16 cellular contexts compared by ENCODE assay signal in the genomic region with DNA sequence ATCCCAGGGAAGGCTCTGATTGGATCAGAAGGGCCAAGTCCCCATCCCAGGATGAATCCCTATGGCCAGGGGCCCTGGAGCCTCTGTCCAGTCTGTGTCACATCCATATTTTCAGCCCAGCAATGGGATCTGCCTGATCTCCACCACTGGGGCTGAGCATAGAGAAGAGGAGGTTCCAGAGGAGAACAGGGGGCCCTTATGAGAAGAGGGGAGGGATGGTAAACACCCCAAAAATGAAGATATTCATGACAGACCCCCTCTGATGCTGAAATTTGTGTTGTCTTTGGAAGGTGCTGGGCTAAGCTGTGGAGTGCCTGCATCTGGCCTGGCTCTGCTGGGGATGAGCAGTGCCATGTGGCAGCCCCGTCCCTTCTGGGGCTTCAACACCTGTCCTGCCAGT. TPM values are rescaled to one million over a fixed set of nuclear protein-coding genes. Genes with fewer than 3 reads are reported as not detected.
DNase-seq lines count a peak whose midpoint lies in the region; ATAC-seq and TF ChIP-seq lines count a peak whose summit lies in the region.
"Had no signal": no experiment of that assay in that cellular context is flagged by ENCODE, and none has a peak within 500 bp of the region (broad histone marks: within the 10 kb centered on the region; RNA-seq: fewer than 3 reads in every experiment).

No MANE protein-coding gene starts in this region.

- no peak for TF ChIP-seq CTCF in left ventricle myocardium inferior (IDR thresholded peaks at IDR 0.05; ENCODE audit: borderline replicate concordance)
- TF ChIP-seq CTCF in gastroesophageal sphincter (IDR thresholded peaks at IDR 0.05), result no peak
- no peak for TF ChIP-seq CTCF in vagina (IDR thresholded peaks at IDR 0.05)

- WGBS in gastroesophageal sphincter (ENCODE audit: low coverage in 1 of 2), 2 donors, result no CpG with 5 or more reads among the region's 1 CpG

- CTCF ChIA-PET in activated CD8-positive, alpha-beta T cell treated with anti-CD3 and anti-CD28 coated beads, Interleukin-2, amount 10 ng/mL, durations not matched to agents 7 days and 5 days (lab: Charles Lee), result no interaction called here

- no peak for TF ChIP-seq EP300 in gastroesophageal sphincter (IDR thresholded peaks at IDR 0.05)

- H3K27ac ChIP-seq in left ventricle myocardium inferior (replicated peaks) (peak overlapping the region; percentile 92), gastroesophageal sphincter (peak overlapping the region; percentile 79 to 98 (median 90)), rectal smooth muscle tissue (ENCODE audit: low read depth, low read length) (peak overlapping the region; percentile 75), vagina (peak overlapping the region; percentile 86)
- H3K27ac ChIP-seq: neutrophil had no signal

- POLR2A ChIA-PET in activated CD8-positive, alpha-beta T cell treated with anti-CD3 and anti-CD28 coated beads, Interleukin-2, amount 10 ng/mL, durations not matched to agents 7 days and 5 days (lab: Charles Lee), result no interaction called here

- ATAC-seq in Right ventricle myocardium inferior (no peak), gastroesophageal sphincter (no peak)
- no peak for ATAC-seq in activated CD8-positive, alpha-beta T cell treated with anti-CD3 and anti-CD28 coated beads, Interleukin-2, amount 10 ng/mL, durations not matched to agents 7 days and 5 days

- H3K9me3 Mint-ChIP-seq in activated CD8-positive, alpha-beta T cell treated with anti-CD3 and anti-CD28 coated beads, Interleukin-2, amount 10 ng/mL, durations not matched to agents 7 days and 5 days (ENCODE audit: insufficient read depth), result no peaks in the 10 kb centered on the region
- H3K9me3 Mint-ChIP-seq: activated naive CD8-positive, alpha-beta T cell treated with anti-CD3 and anti-CD28 coated beads, Interleukin-2, amount 10 ng/mL, durations not matched to agents 7 days and 5 days; activated T-cell treated with anti-CD3 and anti-CD28 coated beads, Interleukin-2, amount 50 U/mL, for 24 hours; stimulated activated naive CD8-positive, alpha-beta T cell treated with anti-CD3 and anti-CD28 coated beads, Interleukin-15, Interleukin-2, amounts not matched to agents 100 ng/mL and 50 ng/mL, for 24 hours had no signal

- H3K27me3 ChIP-seq in left ventricle myocardium inferior (ENCODE audit: low read depth) (no peaks in the 10 kb centered on the region), gastroesophageal sphincter (no peaks in the 10 kb centered on the region), rectal smooth muscle tissue (ENCODE audit: control insufficient read depth, insufficient read depth, low read length) (no peaks in the 10 kb centered on the region), vagina (no peaks in the 10 kb centered on the region)

- H3K9ac ChIP-seq in rectal smooth muscle tissue (ENCODE audit: low read length), result no peak overlapping the region

- no peak for DNase-seq in left ventricle myocardium inferior
- no peak for DNase-seq in Right ventricle myocardium inferior (ENCODE audit: missing footprints)
- DNase-seq in vagina (ENCODE audit: extremely low spot score in 2 of 2), result no peak
- no peak for DNase-seq in SK-N-DZ (ENCODE audit: low spot score)
- DNase-seq in Kasumi-1 (lab: John Stamatoyannopoulos, UW), result no peak
- no peak for DNase-seq in activated CD8-positive, alpha-beta T cell treated with anti-CD3 and anti-CD28 coated beads, Interleukin-2, amount 10 ng/mL, durations not matched to agents 7 days and 5 days
- DNase-seq: activated CD4-positive, alpha-beta T cell treated with anti-CD3 and anti-CD28 coated beads, Interleukin-2, amount 10 ng/mL, durations not matched to agents 24 days and 14 days; activated naive CD8-positive, alpha-beta T cell treated with anti-CD3 and anti-CD28 coated beads, Interleukin-2, amount 10 ng/mL, durations not matched to agents 7 days and 5 days; activated T-cell treated with anti-CD3 and anti-CD28 coated beads, Interleukin-2, amount 50 U/mL, for 24 hours; NCI-H1417; T1000 had no signal

- TF ChIP-seq POLR2A in gastroesophageal sphincter (IDR thresholded peaks at IDR 0.05) (no peak), vagina (IDR thresholded peaks at IDR 0.05) (no peak)

- no peaks in the 10 kb centered on the region for H3K36me3 ChIP-seq in left ventricle myocardium inferior
- H3K36me3 ChIP-seq in gastroesophageal sphincter, result no peaks in the 10 kb centered on the region
- no peaks in the 10 kb centered on the region for H3K36me3 ChIP-seq in rectal smooth muscle tissue (ENCODE audit: control insufficient read depth, insufficient read depth, low read length)
- H3K36me3 ChIP-seq in vagina, result no peaks in the 10 kb centered on the region

- intact Hi-C loops in left ventricle myocardium inferior (cut with micrococcal nuclease) (no loop called here), Right ventricle myocardium inferior (cut with DNase I) (no loop called here), vagina (cut with DNase I) (no loop called here)

- no peaks in the 10 kb centered on the region for H3K36me3 Mint-ChIP-seq in activated CD8-positive, alpha-beta T cell treated with anti-CD3 and anti-CD28 coated beads, Interleukin-2, amount 10 ng/mL, durations not matched to agents 7 days and 5 days (ENCODE audit: low read depth)

- H3K9me3 ChIP-seq in left ventricle myocardium inferior (replicated peaks) (no peaks in the 10 kb centered on the region), gastroesophageal sphincter (no peaks in the 10 kb centered on the region), vagina (no peaks in the 10 kb centered on the region)
- H3K9me3 ChIP-seq: neutrophil had no signal

- peaks cover 51% of the 10 kb centered on the region for H3K4me1 ChIP-seq in left ventricle myocardium inferior
- peaks cover 2 to 84% (median 38%) of the 10 kb centered on the region in 3 donors for H3K4me1 ChIP-seq in gastroesophageal sphincter
- peaks cover 26% of the 10 kb centered on the region for H3K4me1 ChIP-seq in rectal smooth muscle tissue (ENCODE audit: control insufficient read depth, insufficient read depth, low read length)
- H3K4me1 ChIP-seq in vagina, result peaks cover 36% of the 10 kb centered on the region

- no peak overlapping the region for H3K27ac Mint-ChIP-seq in activated CD8-positive, alpha-beta T cell treated with anti-CD3 and anti-CD28 coated beads, Interleukin-2, amount 10 ng/mL, durations not matched to agents 7 days and 5 days
- H3K27ac Mint-ChIP-seq: activated CD4-positive, alpha-beta T cell treated with anti-CD3 and anti-CD28 coated beads, Interleukin-2, amount 10 ng/mL, durations not matched to agents 24 days and 14 days; activated naive CD8-positive, alpha-beta T cell treated with anti-CD3 and anti-CD28 coated beads, Interleukin-2, amount 10 ng/mL, durations not matched to agents 7 days and 5 days; activated T-cell treated with anti-CD3 and anti-CD28 coated beads, Interleukin-2, amount 50 U/mL, for 24 hours; memory B cell; stimulated activated naive CD8-positive, alpha-beta T cell treated with anti-CD3 and anti-CD28 coated beads, Interleukin-15, Interleukin-2, amounts not matched to agents 100 ng/mL and 50 ng/mL, for 24 hours had no signal

- H3K4me3 Mint-ChIP-seq in activated CD8-positive, alpha-beta T cell treated with anti-CD3 and anti-CD28 coated beads, Interleukin-2, amount 10 ng/mL, durations not matched to agents 7 days and 5 days, result no peak overlapping the region
- H3K4me3 Mint-ChIP-seq: activated CD4-positive, alpha-beta T cell treated with anti-CD3 and anti-CD28 coated beads, Interleukin-2, amount 10 ng/mL, durations not matched to agents 24 days and 14 days; activated naive CD8-positive, alpha-beta T cell treated with anti-CD3 and anti-CD28 coated beads, Interleukin-2, amount 10 ng/mL, durations not matched to agents 7 days and 5 days; activated T-cell treated with anti-CD3 and anti-CD28 coated beads, Interleukin-2, amount 50 U/mL, for 24 hours; memory B cell; stimulated activated naive CD8-positive, alpha-beta T cell treated with anti-CD3 and anti-CD28 coated beads, Interleukin-15, Interleukin-2, amounts not matched to agents 100 ng/mL and 50 ng/mL, for 24 hours had no signal

- peaks cover 12% of the 10 kb centered on the region for H3K4me1 Mint-ChIP-seq in activated CD8-positive, alpha-beta T cell treated with anti-CD3 and anti-CD28 coated beads, Interleukin-2, amount 10 ng/mL, durations not matched to agents 7 days and 5 days (ENCODE audit: low read depth)
- H3K4me1 Mint-ChIP-seq: activated CD4-positive, alpha-beta T cell treated with anti-CD3 and anti-CD28 coated beads, Interleukin-2, amount 10 ng/mL, durations not matched to agents 24 days and 14 days had no signal

- H3K4me3 ChIP-seq in left ventricle myocardium inferior (peak overlapping the region; percentile 52), gastroesophageal sphincter (no peak overlapping the region), rectal smooth muscle tissue (ENCODE audit: low read length) (no peak overlapping the region), vagina (no peak overlapping the region)

- H3K27me3 Mint-ChIP-seq in activated CD8-positive, alpha-beta T cell treated with anti-CD3 and anti-CD28 coated beads, Interleukin-2, amount 10 ng/mL, durations not matched to agents 7 days and 5 days (ENCODE audit: low read depth), result no peaks in the 10 kb centered on the region
- H3K27me3 Mint-ChIP-seq: activated CD4-positive, alpha-beta T cell treated with anti-CD3 and anti-CD28 coated beads, Interleukin-2, amount 10 ng/mL, durations not matched to agents 24 days and 14 days; activated naive CD8-positive, alpha-beta T cell treated with anti-CD3 and anti-CD28 coated beads, Interleukin-2, amount 10 ng/mL, durations not matched to agents 7 days and 5 days; activated T-cell treated with anti-CD3 and anti-CD28 coated beads, Interleukin-2, amount 50 U/mL, for 24 hours; stimulated activated naive CD8-positive, alpha-beta T cell treated with anti-CD3 and anti-CD28 coated beads, Interleukin-15, Interleukin-2, amounts not matched to agents 100 ng/mL and 50 ng/mL, for 24 hours had no signal

RNA-seq across cellular contexts. Expression of gene KLHL26, which starts 14.5 kb away (rescaled TPM):
- total RNA-seq in left ventricle myocardium inferior (6.2 TPM), Right ventricle myocardium inferior (6.6 TPM), gastroesophageal sphincter (10 to 100 TPM; 12.9 to 19.0 (median 14.6) TPM), vagina (8.3 TPM)
- polyA plus RNA-seq in SK-N-DZ (2014; cell fraction: cytosol; rRNA removed), result 3.0 and 6.1 TPM in 2 replicates
- polyA plus RNA-seq in SK-N-DZ (2014; cell fraction: nucleus; rRNA removed), result 1.6 and 2.7 TPM in 2 replicates
- total RNA-seq in activated CD8-positive, alpha-beta T cell treated with anti-CD3 and anti-CD28 coated beads, Interleukin-2, amount 10 ng/mL, durations not matched to agents 7 days and 5 days, result 10 to 100 TPM; 13.2 to 13.4 TPM

RNA-seq across cellular contexts. Expression of gene CRTC1, which starts 32.2 kb away (rescaled TPM):
- total RNA-seq in left ventricle myocardium inferior (9.7 TPM), Right ventricle myocardium inferior (10.3 TPM), gastroesophageal sphincter (1 to 10 TPM; 3.8 to 8.9 (median 6.3) TPM), vagina (7.4 TPM)
- polyA plus RNA-seq in SK-N-DZ (2014; cell fraction: cytosol; rRNA removed), result 1.8 and 2.4 TPM in 2 replicates
- polyA plus RNA-seq in SK-N-DZ (2014; cell fraction: nucleus; rRNA removed), result 9.7 and 10.7 TPM in 2 replicates
- total RNA-seq in activated CD8-positive, alpha-beta T cell treated with anti-CD3 and anti-CD28 coated beads, Interleukin-2, amount 10 ng/mL, durations not matched to agents 7 days and 5 days, result 1 to 10 TPM; 7.0 to 8.0 TPM

RNA-seq across cellular contexts. Expression of gene TMEM59L, which starts 38.6 kb away (rescaled TPM):
- total RNA-seq in left ventricle myocardium inferior (1.5 TPM), Right ventricle myocardium inferior (2.8 TPM), gastroesophageal sphincter (1 to 10 TPM in 3 of 4 donors, under 1 TPM in 1; 0.96 to 4.0 (median 2.0) TPM), vagina (4.2 TPM)
- polyA plus RNA-seq in SK-N-DZ (2014; cell fraction: cytosol; rRNA removed), result 8.1 and 9.2 TPM in 2 replicates
- polyA plus RNA-seq in SK-N-DZ (2014; cell fraction: nucleus; rRNA removed), result 35.4 and 50.9 TPM in 2 replicates
- total RNA-seq in activated CD8-positive, alpha-beta T cell treated with anti-CD3 and anti-CD28 coated beads, Interleukin-2, amount 10 ng/mL, durations not matched to agents 7 days and 5 days, result not detected
- total RNA-seq: activated CD4-positive, alpha-beta T cell treated with anti-CD3 and anti-CD28 coated beads, Interleukin-2, amount 10 ng/mL, durations not matched to agents 24 days and 14 days had no signal

RNA-seq across cellular contexts. Expression of gene CRLF1, which starts 44.7 kb away (rescaled TPM):
- total RNA-seq in left ventricle myocardium inferior (20.0 TPM), Right ventricle myocardium inferior (35.7 TPM), gastroesophageal sphincter (10 to 100 TPM; 10.9 to 67.4 (median 42.7) TPM), vagina (15.2 TPM)
- polyA plus RNA-seq in SK-N-DZ (2014; cell fraction: cytosol; rRNA removed), result 10.9 and 26.9 TPM in 2 replicates
- polyA plus RNA-seq in SK-N-DZ (2014; cell fraction: nucleus; rRNA removed), result 5.0 and 5.3 TPM in 2 replicates
- not detected for total RNA-seq in activated CD8-positive, alpha-beta T cell treated with anti-CD3 and anti-CD28 coated beads, Interleukin-2, amount 10 ng/mL, durations not matched to agents 7 days and 5 days
- total RNA-seq: activated CD4-positive, alpha-beta T cell treated with anti-CD3 and anti-CD28 coated beads, Interleukin-2, amount 10 ng/mL, durations not matched to agents 24 days and 14 days; activated naive CD8-positive, alpha-beta T cell treated with anti-CD3 and anti-CD28 coated beads, Interleukin-2, amount 10 ng/mL, durations not matched to agents 7 days and 5 days had no signal
